10 cellular contexts compared by ENCODE assay signal in the genomic region with DNA sequence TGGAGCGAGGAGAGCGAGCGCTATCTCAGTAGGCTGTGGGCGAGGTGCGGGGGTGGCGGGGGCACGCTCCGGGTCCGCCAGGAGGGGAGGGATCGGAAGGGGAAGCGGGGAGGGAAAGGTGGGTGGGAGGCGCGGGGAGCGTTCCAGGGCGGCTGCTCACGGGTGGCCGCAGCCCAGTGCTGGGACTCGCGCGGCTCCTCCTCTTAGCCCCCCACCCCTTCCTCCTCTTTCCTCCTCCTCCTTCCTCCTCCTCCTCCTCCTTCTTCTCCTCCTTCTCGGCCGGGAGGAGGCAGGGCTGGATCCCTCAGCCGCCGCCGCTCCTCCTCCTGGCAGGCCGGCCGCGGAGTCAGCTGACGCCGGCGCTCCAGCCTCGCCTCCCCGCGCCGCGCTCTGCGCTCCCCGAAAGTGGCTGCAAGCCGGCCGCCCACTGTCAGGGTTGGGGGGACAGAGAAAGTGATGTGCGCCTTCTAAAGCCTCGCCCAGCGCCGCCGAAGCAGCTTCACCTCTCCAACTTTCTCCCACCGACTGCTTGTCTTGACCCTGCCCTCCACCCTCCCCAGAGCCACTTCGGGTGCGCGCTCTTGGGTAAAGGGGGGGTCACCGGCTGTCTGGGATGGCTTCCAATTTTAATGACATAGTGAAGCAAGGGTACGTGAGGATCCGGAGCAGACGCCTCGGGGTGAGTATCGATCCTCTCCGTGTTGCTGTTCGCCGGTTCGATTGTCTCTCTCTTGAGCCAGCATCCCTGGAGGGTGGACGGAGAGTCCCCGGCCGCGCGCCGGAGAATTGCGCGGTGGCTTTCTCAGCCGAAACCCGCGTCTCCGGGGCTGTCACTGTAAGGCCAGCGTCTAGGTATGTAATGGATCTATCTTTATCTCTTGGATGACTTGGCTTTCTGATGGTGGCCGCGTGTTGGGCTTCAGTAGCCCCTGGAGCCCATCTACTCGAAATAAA. TPM values are rescaled to one million over a fixed set of nuclear protein-coding genes. Genes with fewer than 3 reads are reported as not detected.
DNase-seq lines count a peak whose midpoint lies in the region; ATAC-seq and TF ChIP-seq lines count a peak whose summit lies in the region.
"Had no signal": no experiment of that assay in that cellular context is flagged by ENCODE, and none has a peak within 500 bp of the region (broad histone marks: within the 10 kb centered on the region; RNA-seq: fewer than 3 reads in every experiment).

A gene (plus strand): TSS at position 260 of the 954 bp plus-strand sequence. CDS start 354 bp downstream, at position 614.

- TF ChIP-seq CTCF in esophagus squamous epithelium (IDR thresholded peaks at IDR 0.05) (no peak), mucosa of descending colon (IDR thresholded peaks at IDR 0.05) (no peak), upper lobe of left lung (IDR thresholded peaks at IDR 0.05) (no peak)

- H3K4me3 ChIP-seq in esophagus squamous epithelium (peak within 1 kb of the TSS; percentile 24 to 70 (median 46)), mucosa of descending colon (no peak within 1 kb of the TSS), upper lobe of left lung (peak within 1 kb of the TSS in 3 of 4 donors; percentile 40 to 49 (median 45))

- H3K9me3 ChIP-seq in esophagus squamous epithelium (no peaks in the 10 kb centered on the region), mucosa of descending colon (no peaks in the 10 kb centered on the region), upper lobe of left lung (no peaks in the 10 kb centered on the region)

- intact Hi-C loops in activated CD4-positive, alpha-beta T cell treated with anti-CD3 and anti-CD28 coated beads, Interleukin-2, amount 10 ng/mL, durations not matched to agents 24 days and 14 days (cut with micrococcal nuclease): loop anchor here (2.0 to 10.0 kb wide), 3 partner anchors 121 to 268 kb away; a partner anchor contains a TSS
- intact Hi-C loops in esophagus squamous epithelium (cut with DNase I): no loop called here
- intact Hi-C loops in mucosa of descending colon (cut with DNase I, micrococcal nuclease): no loop called here

- H3K36me3 Mint-ChIP-seq in activated CD4-positive, alpha-beta T cell treated with anti-CD3 and anti-CD28 coated beads, Interleukin-2, amount 10 ng/mL, durations not matched to agents 24 days and 14 days (ENCODE audit: low read depth): peaks cover 2% of the 10 kb centered on the region
- no peaks in the 10 kb centered on the region for H3K36me3 Mint-ChIP-seq in activated CD4-positive, alpha-beta T cell treated with anti-CD3 and anti-CD28 coated beads, Interleukin-2, amount 10 ng/mL, durations not matched to agents 7 days and 5 days (ENCODE audit: low read depth)
- H3K36me3 Mint-ChIP-seq: CD4-positive, alpha-beta memory T cell had no signal

- no peak for TF ChIP-seq EP300 in upper lobe of left lung (IDR thresholded peaks at IDR 0.05)

- H3K27ac ChIP-seq in esophagus squamous epithelium: peak within 1 kb of the TSS in 2 of 4 donors; percentile 11 to 61
- H3K27ac ChIP-seq in upper lobe of left lung: no peak within 1 kb of the TSS

- 0 to 9% methylated on average over 22 to 29 of the region's 75 CpGs for WGBS in esophagus squamous epithelium, 2 donors
- 3% methylated on average over 43 to 62 of the region's 75 CpGs for WGBS in upper lobe of left lung, 2 donors

- POLR2A ChIA-PET in activated CD4-positive, alpha-beta T cell treated with anti-CD3 and anti-CD28 coated beads, Interleukin-2, amount 10 ng/mL, durations not matched to agents 7 days and 5 days (lab: Charles Lee): no interaction called here

- peaks cover 3 to 25% (median 13%) of the 10 kb centered on the region in 3 donors for H3K4me1 ChIP-seq in esophagus squamous epithelium
- no peaks in the 10 kb centered on the region for H3K4me1 ChIP-seq in mucosa of descending colon (ENCODE audit: low read depth)
- H3K4me1 ChIP-seq in upper lobe of left lung: peaks cover 4 to 15% (median 14%) of the 10 kb centered on the region in 4 donors

- peak within 1 kb of the TSS; percentile 79 for H3K27ac Mint-ChIP-seq in activated CD4-positive, alpha-beta T cell treated with anti-CD3 and anti-CD28 coated beads, Interleukin-2, amount 10 ng/mL, durations not matched to agents 24 days and 14 days
- H3K27ac Mint-ChIP-seq in activated CD4-positive, alpha-beta T cell treated with anti-CD3 and anti-CD28 coated beads, Interleukin-2, amount 10 ng/mL, durations not matched to agents 7 days and 5 days: no peak within 1 kb of the TSS
- H3K27ac Mint-ChIP-seq: CD4-positive, alpha-beta memory T cell had no signal

- H3K9me3 Mint-ChIP-seq in activated CD4-positive, alpha-beta T cell treated with anti-CD3 and anti-CD28 coated beads, Interleukin-2, amount 10 ng/mL, durations not matched to agents 24 days and 14 days: peaks cover 7% of the 10 kb centered on the region
- H3K9me3 Mint-ChIP-seq in activated CD4-positive, alpha-beta T cell treated with anti-CD3 and anti-CD28 coated beads, Interleukin-2, amount 10 ng/mL, durations not matched to agents 7 days and 5 days: no peaks in the 10 kb centered on the region

- H3K36me3 ChIP-seq in esophagus squamous epithelium (no peaks in the 10 kb centered on the region), mucosa of descending colon (ENCODE audit: low read depth) (no peaks in the 10 kb centered on the region), upper lobe of left lung (no peaks in the 10 kb centered on the region)

- peaks cover 0 to 61% (median 8%) of the 10 kb centered on the region in 4 donors for H3K27me3 ChIP-seq in esophagus squamous epithelium
- peaks cover 0 to 16% (median 8%) of the 10 kb centered on the region in 4 donors for H3K27me3 ChIP-seq in upper lobe of left lung

- ATAC-seq in mucosa of descending colon (peak; percentile 38), upper lobe of left lung (ENCODE audit: low FRiP score in 2 of 2) (peak in 1 of 2 donors; percentile 93), HG03196 (IDR thresholded peaks at IDR 0.05; ENCODE audit: unreplicated experiment) (no peak)

- CTCF ChIA-PET in activated CD4-positive, alpha-beta T cell treated with anti-CD3 and anti-CD28 coated beads, Interleukin-2, amount 10 ng/mL, durations not matched to agents 7 days and 5 days (lab: Charles Lee): no interaction called here

- H3K27me3 Mint-ChIP-seq in activated CD4-positive, alpha-beta T cell treated with anti-CD3 and anti-CD28 coated beads, Interleukin-2, amount 10 ng/mL, durations not matched to agents 24 days and 14 days: peaks cover 39% of the 10 kb centered on the region
- H3K27me3 Mint-ChIP-seq in activated CD4-positive, alpha-beta T cell treated with anti-CD3 and anti-CD28 coated beads, Interleukin-2, amount 10 ng/mL, durations not matched to agents 7 days and 5 days: peaks cover 43% of the 10 kb centered on the region

- H3K4me1 Mint-ChIP-seq in activated CD4-positive, alpha-beta T cell treated with anti-CD3 and anti-CD28 coated beads, Interleukin-2, amount 10 ng/mL, durations not matched to agents 24 days and 14 days: peaks cover 28% of the 10 kb centered on the region
- no peaks in the 10 kb centered on the region for H3K4me1 Mint-ChIP-seq in activated CD4-positive, alpha-beta T cell treated with anti-CD3 and anti-CD28 coated beads, Interleukin-2, amount 10 ng/mL, durations not matched to agents 7 days and 5 days

- DNase-seq in activated CD4-positive, alpha-beta T cell treated with anti-CD3 and anti-CD28 coated beads, Interleukin-2, amount 10 ng/mL, durations not matched to agents 24 days and 14 days: peak; percentile 57
- DNase-seq in activated CD4-positive, alpha-beta T cell treated with anti-CD3 and anti-CD28 coated beads, Interleukin-2, amount 10 ng/mL, durations not matched to agents 7 days and 5 days: no peak
- DNase-seq in esophagus squamous epithelium (lab: John Stamatoyannopoulos, UW): no peak
- peak in 2 of 3 donors; percentile 3 to 25 for DNase-seq in mucosa of descending colon
- peak in 1 of 2 donors; percentile 86 for DNase-seq in upper lobe of left lung
- DNase-seq in SHP77 treated with DMSO at 0.1 percent for 48 hours (lab: John Stamatoyannopoulos, UW): no peak
- DNase-seq in stimulated activated CD4-positive, alpha-beta T cell treated with anti-CD3 and anti-CD28 coated beads, Interleukin-12 subunit alpha, Interleukin-12 subunit beta, amount 100 ng/mL, for 4 hours: no peak
- DNase-seq: CD4-positive, alpha-beta memory T cell had no signal

- TF ChIP-seq POLR2A in esophagus squamous epithelium (IDR thresholded peaks at IDR 0.05): no peak
- TF ChIP-seq POLR2A in upper lobe of left lung (IDR thresholded peaks at IDR 0.05): no peak

- peak within 1 kb of the TSS; percentile 84 for H3K4me3 Mint-ChIP-seq in activated CD4-positive, alpha-beta T cell treated with anti-CD3 and anti-CD28 coated beads, Interleukin-2, amount 10 ng/mL, durations not matched to agents 24 days and 14 days
- no peak within 1 kb of the TSS for H3K4me3 Mint-ChIP-seq in activated CD4-positive, alpha-beta T cell treated with anti-CD3 and anti-CD28 coated beads, Interleukin-2, amount 10 ng/mL, durations not matched to agents 7 days and 5 days

RNA-seq across cellular contexts. Expression of the gene that starts here (rescaled TPM):
- total RNA-seq in activated CD4-positive, alpha-beta T cell treated with anti-CD3 and anti-CD28 coated beads, Interleukin-2, amount 10 ng/mL, durations not matched to agents 24 days and 14 days: 37.1 and 38.4 TPM in 2 replicates
- total RNA-seq in activated CD4-positive, alpha-beta T cell treated with anti-CD3 and anti-CD28 coated beads, Interleukin-2, amount 10 ng/mL, durations not matched to agents 7 days and 5 days: not detected
- total RNA-seq in esophagus squamous epithelium (1 to 10 TPM in 1 of 4 donors, under 1 TPM in 1, not detected in 2; 0.38 to 1.3 TPM), mucosa of descending colon (1 to 10 TPM in 1 of 3 donors, under 1 TPM in 2; 0.29 to 2.3 (median 0.67) TPM), upper lobe of left lung (1 to 10 TPM in 1 of 6 donors, under 1 TPM in 1, not detected in 4; 0.37 to 1.0 TPM)
- total RNA-seq: CD4-positive, alpha-beta memory T cell; NCI-H460 had no signal

Comparison
In these comparisons a context has a peak if more than half of its experiments do, and no peak if none do; other contexts are left out.
1. RNA of the gene that starts here (total RNA-seq): 37.1 to 38.4 TPM in activated CD4-positive, alpha-beta T cell treated with anti-CD3 and anti-CD28 coated beads, Interleukin-2, amount 10 ng/mL, durations not matched to agents 24 days and 14 days; 0.29 to 2.3 TPM in mucosa of descending colon, 0.38 to 1.3 TPM in esophagus squamous epithelium, 0.37 to 1.0 TPM in upper lobe of left lung and not detected in activated CD4-positive, alpha-beta T cell treated with anti-CD3 and anti-CD28 coated beads, Interleukin-2, amount 10 ng/mL, durations not matched to agents 7 days and 5 days; every median in the first group is over 10 times any median in the second.
2. DNase-seq: peak in activated CD4-positive, alpha-beta T cell treated with anti-CD3 and anti-CD28 coated beads, Interleukin-2, amount 10 ng/mL, durations not matched to agents 24 days and 14 days (single experiment) and mucosa of descending colon (2 of 3); none in activated CD4-positive, alpha-beta T cell treated with anti-CD3 and anti-CD28 coated beads, Interleukin-2, amount 10 ng/mL, durations not matched to agents 7 days and 5 days (single experiment), esophagus squamous epithelium (single experiment), SHP77 treated with DMSO at 0.1 percent for 48 hours (single experiment) and stimulated activated CD4-positive, alpha-beta T cell treated with anti-CD3 and anti-CD28 coated beads, Interleukin-12 subunit alpha, Interleukin-12 subunit beta, amount 100 ng/mL, for 4 hours (single experiment).